In the genomic region with DNA sequence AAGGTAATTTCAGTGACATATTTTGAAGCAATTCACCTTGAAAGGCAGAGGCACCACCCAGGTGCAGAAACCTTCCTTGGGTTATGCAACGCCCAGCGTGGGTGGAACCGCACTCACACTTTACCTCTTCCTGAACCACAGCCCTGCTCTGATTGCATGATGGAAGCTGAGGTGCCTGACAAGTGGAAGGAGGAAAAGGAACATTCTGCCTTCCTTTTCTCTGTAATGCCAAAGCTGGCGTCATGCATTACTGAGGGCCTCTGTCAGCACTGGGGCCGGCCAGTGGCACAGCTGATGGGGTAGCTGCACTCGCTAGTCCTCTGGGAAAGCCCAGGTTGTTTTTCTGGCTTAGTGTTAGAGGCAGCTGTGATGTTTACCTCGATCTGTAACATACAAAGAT, we compare ENCODE assay signal across 9 cellular contexts.
DNase-seq lines count a peak whose midpoint lies in the region; ATAC-seq and TF ChIP-seq lines count a peak whose summit lies in the region.
"Had no signal": no experiment of that assay in that cellular context is flagged by ENCODE, and none has a peak within 500 bp of the region (broad histone marks: within the 10 kb centered on the region; RNA-seq: fewer than 3 reads in every experiment).

No MANE protein-coding gene starts in this region.

- H3K4me1 ChIP-seq in HEK293 (ENCODE audit: control insufficient read depth, insufficient read depth, low read length), result no peaks in the 10 kb centered on the region
- peaks cover 13 to 44% (median 18%) of the 10 kb centered on the region in 3 donors for H3K4me1 ChIP-seq in esophagus squamous epithelium
- H3K4me1 ChIP-seq in ascending aorta, result no peaks in the 10 kb centered on the region

- intact Hi-C loops in esophagus squamous epithelium (cut with DNase I) (no loop called here), ascending aorta (cut with DNase I) (no loop called here)

- H3K36me3 ChIP-seq in HEK293 (ENCODE audit: control insufficient read depth in 2 of 2, insufficient read depth in 1 of 2, low read length in 2 of 2), result no peaks in the 10 kb centered on the region
- H3K36me3 ChIP-seq in esophagus squamous epithelium, result no peaks in the 10 kb centered on the region
- H3K36me3 ChIP-seq in ascending aorta, result no peaks in the 10 kb centered on the region
- H3K36me3 ChIP-seq: adrenal gland had no signal

- ATAC-seq in HG02623 (IDR thresholded peaks at IDR 0.05; ENCODE audit: unreplicated experiment), result no peak

- no peak for TF ChIP-seq POLR2A in esophagus squamous epithelium (IDR thresholded peaks at IDR 0.05)

- TF ChIP-seq CTCF in HEK293 (tag by site-specific recombination; IDR thresholded peaks at IDR 0.05), result no peak
- no peak for TF ChIP-seq CTCF in VCaP (conservative IDR thresholded peaks at IDR 0.05)
- TF ChIP-seq CTCF in esophagus squamous epithelium (IDR thresholded peaks at IDR 0.05), result no peak
- TF ChIP-seq CTCF in ascending aorta (IDR thresholded peaks at IDR 0.05), result no peak

- no peaks in the 10 kb centered on the region for H3K27me3 ChIP-seq in esophagus squamous epithelium
- no peaks in the 10 kb centered on the region for H3K27me3 ChIP-seq in ascending aorta
- H3K27me3 ChIP-seq: adrenal gland had no signal

- CTCF ChIA-PET in HEK293 (lab: Yijun Ruan, JAX), result interaction anchor here (0.6 to 1.4 kb wide), 4 partner anchors 11 to 436 kb away, joined by 3 to 4 read pairs (median 3); no protein-coding TSS in a partner anchor

- WGBS in esophagus squamous epithelium, 2 donors, result 38 to 61% methylated on average over 6 to 7 of the region's 7 CpGs

- no peaks in the 10 kb centered on the region for H3K9me3 ChIP-seq in HEK293 (ENCODE audit: control insufficient read depth, insufficient read depth, low read depth, low read length)
- peaks cover 0 to 7% (median 0%) of the 10 kb centered on the region in 3 donors for H3K9me3 ChIP-seq in esophagus squamous epithelium
- H3K9me3 ChIP-seq in ascending aorta, result peaks cover 0 to 8% of the 10 kb centered on the region in 2 donors
- H3K9me3 ChIP-seq: adrenal gland had no signal

- H3K27ac ChIP-seq in HEK293 (ENCODE audit: extremely low read depth, low read depth, low read length), result no peak overlapping the region
- peak overlapping the region; percentile 38; the same call in 1 of the 2 replicates for H3K27ac ChIP-seq in VCaP
- peak overlapping the region in 3 of 4 donors; percentile 54 to 76 (median 69) for H3K27ac ChIP-seq in esophagus squamous epithelium
- no peak overlapping the region for H3K27ac ChIP-seq in ascending aorta
- H3K27ac ChIP-seq: adrenal gland had no signal

- DNase-seq in esophagus squamous epithelium (lab: John Stamatoyannopoulos, UW), result no peak
- DNase-seq in stimulated activated CD4-positive, alpha-beta T cell treated with anti-CD3 and anti-CD28 coated beads, Interleukin-15, amount 100 ng/mL, for 24 hours, result peak; percentile 70
- no peak for DNase-seq in NCI-H526 (lab: John Stamatoyannopoulos, UW)
- no peak for DNase-seq in DMS153 treated with DMSO at 0.1 percent for 48 hours (lab: John Stamatoyannopoulos, UW; ENCODE audit: unreplicated experiment)
- DNase-seq in ascending aorta (ENCODE audit: low spot score in 2 of 2), result no peak

- H3K4me3 ChIP-seq in HEK293 (ENCODE audit: low read depth, low read length) (no peak overlapping the region), esophagus squamous epithelium (no peak overlapping the region), ascending aorta (no peak overlapping the region)
- H3K4me3 ChIP-seq: adrenal gland had no signal

- POLR2A ChIA-PET in HEK293 (lab: Yijun Ruan, JAX), result no interaction called here

TF ChIP-seq in HEK293, 187 proteins besides CTCF, POLR2A, EP300 and RAD21:
- TF ChIP-seq ZFHX2 (tag by site-specific recombination; conservative IDR thresholded peaks at IDR 0.05) (peak; percentile 36), ZNF600 (tag by site-specific recombination; IDR thresholded peaks at IDR 0.05) (0 out of 2 replicates have a peak, but pooled peaks have one; percentile 20), ZNF350 (tag by site-specific recombination; IDR thresholded peaks at IDR 0.05) (no peak)
- TF ChIP-seq, protein P1, sequence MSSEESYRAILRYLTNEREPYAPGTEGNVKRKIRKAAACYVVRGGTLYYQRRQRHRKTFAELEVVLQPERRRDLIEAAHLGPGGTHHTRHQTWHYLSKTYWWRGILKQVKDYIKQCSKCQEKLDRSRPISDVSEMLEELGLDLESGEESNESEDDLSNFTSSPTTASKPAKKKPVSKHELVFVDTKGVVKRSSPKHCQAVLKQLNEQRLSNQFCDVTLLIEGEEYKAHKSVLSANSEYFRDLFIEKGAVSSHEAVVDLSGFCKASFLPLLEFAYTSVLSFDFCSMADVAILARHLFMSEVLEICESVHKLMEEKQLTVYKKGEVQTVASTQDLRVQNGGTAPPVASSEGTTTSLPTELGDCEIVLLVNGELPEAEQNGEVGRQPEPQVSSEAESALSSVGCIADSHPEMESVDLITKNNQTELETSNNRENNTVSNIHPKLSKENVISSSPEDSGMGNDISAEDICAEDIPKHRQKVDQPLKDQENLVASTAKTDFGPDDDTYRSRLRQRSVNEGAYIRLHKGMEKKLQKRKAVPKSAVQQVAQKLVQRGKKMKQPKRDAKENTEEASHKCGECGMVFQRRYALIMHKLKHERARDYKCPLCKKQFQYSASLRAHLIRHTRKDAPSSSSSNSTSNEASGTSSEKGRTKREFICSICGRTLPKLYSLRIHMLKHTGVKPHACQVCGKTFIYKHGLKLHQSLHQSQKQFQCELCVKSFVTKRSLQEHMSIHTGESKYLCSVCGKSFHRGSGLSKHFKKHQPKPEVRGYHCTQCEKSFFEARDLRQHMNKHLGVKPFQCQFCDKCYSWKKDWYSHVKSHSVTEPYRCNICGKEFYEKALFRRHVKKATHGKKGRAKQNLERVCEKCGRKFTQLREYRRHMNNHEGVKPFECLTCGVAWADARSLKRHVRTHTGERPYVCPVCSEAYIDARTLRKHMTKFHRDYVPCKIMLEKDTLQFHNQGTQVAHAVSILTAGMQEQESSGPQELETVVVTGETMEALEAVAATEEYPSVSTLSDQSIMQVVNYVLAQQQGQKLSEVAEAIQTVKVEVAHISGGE (tag by site-specific recombination; conservative IDR thresholded peaks at IDR 0.05; ENCODE audit: low read depth), result no peak

Comparison
In these comparisons a context has a peak if more than half of its experiments do, and no peak if none do; other contexts are left out.
1. H3K27ac ChIP-seq: peak in VCaP (single experiment) and esophagus squamous epithelium (3 of 4); none in HEK293 (single experiment) and ascending aorta (0 of 2).